In the genomic region with DNA sequence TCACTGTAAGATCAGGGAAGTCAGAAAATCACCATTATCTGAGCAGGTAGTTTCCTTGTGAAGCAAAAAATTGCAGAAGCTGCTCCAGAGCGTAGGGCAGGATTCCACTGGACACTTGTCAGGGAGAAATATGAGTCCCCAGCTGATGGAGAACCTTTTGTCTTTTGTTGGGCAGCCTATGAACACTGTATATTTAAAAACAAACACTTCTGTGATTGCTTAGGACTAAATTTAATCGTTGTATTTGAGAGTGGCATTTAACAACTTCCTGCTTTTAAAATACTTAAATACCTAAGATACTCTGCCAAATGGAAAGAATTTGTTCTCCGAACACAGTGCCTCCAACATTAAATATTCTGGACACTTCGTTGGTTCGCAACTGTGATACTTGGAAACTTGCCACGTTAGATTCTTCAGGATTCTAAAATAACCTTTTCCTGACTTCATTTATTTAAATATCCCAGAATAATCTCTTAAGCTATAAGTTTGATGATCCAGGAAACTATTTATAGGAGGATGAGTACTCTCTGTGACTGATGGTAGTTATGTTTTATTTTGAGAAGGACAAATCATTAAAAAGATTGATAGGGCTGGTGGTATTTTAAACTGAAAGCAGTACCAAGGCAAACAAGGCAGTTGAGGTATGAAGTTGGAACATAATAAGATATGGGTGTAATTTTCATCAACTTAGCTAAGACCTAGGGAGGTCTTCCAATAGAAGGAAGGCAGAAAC, we compare ENCODE assay signal across 9 cellular contexts. TPM values are rescaled to one million over a fixed set of nuclear protein-coding genes. Genes with fewer than 3 reads are reported as not detected.
DNase-seq lines count a peak whose midpoint lies in the region; ATAC-seq, FAIRE-seq and TF ChIP-seq lines count a peak whose summit lies in the region.
"Had no signal": no experiment of that assay in that cellular context is flagged by ENCODE, and none has a peak within 500 bp of the region (broad histone marks: within the 10 kb centered on the region; RNA-seq: fewer than 3 reads in every experiment).

No MANE protein-coding gene starts in this region.

- H3K4me1 ChIP-seq in BLaER1 (peaks cover 59% of the 10 kb centered on the region), IMR-90 (ENCODE audit: control insufficient read depth, insufficient read depth, low read length) (peaks cover 5% of the 10 kb centered on the region), K562 (replicated peaks in 1 of 2; ENCODE audit: control insufficient read depth in 2 of 2, insufficient read depth in 2 of 2, low read length in 2 of 2) (peaks cover 17 to 24% of the 10 kb centered on the region in 2 experiments; a peak in 4 of 5 replicates)

- BruUV-seq in IMR-90 (replicated peaks; lab: Mats Ljungman, UMichigan): no TSS peak
- no TSS peak for BruUV-seq in K562 (replicated peaks; lab: Mats Ljungman, UMichigan)

- H3K4me3 Mint-ChIP-seq in mesothelial cell of epicardium (peak overlapping the region; percentile 33), natural killer cell (no peak overlapping the region)

- H3K36me3 Mint-ChIP-seq in mesothelial cell of epicardium (no peaks in the 10 kb centered on the region), natural killer cell (no peaks in the 10 kb centered on the region)

- TF ChIP-seq EP300 in K562 (IDR thresholded peaks at IDR 0.05; ENCODE audit: low read length): no peak

- no peak for TF ChIP-seq CTCF in IMR-90 (conservative IDR thresholded peaks at IDR 0.05; ENCODE audit: low read depth, low read length)
- TF ChIP-seq CTCF in K562 (IDR thresholded peaks at IDR 0.05 in 2 of 3, conservative IDR thresholded peaks at IDR 0.05 in 1 of 3; ENCODE audit: insufficient read depth in 2 of 3, low read depth in 1 of 3, low read length in 3 of 3): no peak
- TF ChIP-seq CTCF in mesothelial cell of epicardium (IDR thresholded peaks at IDR 0.05; ENCODE audit: unreplicated experiment): no peak
- no peak for TF ChIP-seq CTCF in natural killer cell (IDR thresholded peaks at IDR 0.05)

- POLR2A ChIA-PET in IMR-90 (lab: Charles Lee; ENCODE audit: unreplicated experiment) (no interaction called here), K562 (lab: Yijun Ruan, JAX) (interaction anchor here (1.7 to 3.5 kb wide), 3 partner anchors 11 to 16 kb away, joined by 4 to 24 read pairs (median 5); no protein-coding TSS in a partner anchor)

- 0 out of 2 replicates have a peak overlapping the region, but pooled peaks have one; percentile 17 for H2BK120ac ChIP-seq in IMR-90 (ENCODE audit: low read depth, low read length)

- intact Hi-C loops in IMR-90 (cut with micrococcal nuclease) (no loop called here), K562 (cut with micrococcal nuclease) (no loop called here), sciatic nerve (cut with DNase I) (no loop called here), natural killer cell (cut with micrococcal nuclease) (no loop called here)

- H3K27me3 ChIP-seq in BLaER1 (no peaks in the 10 kb centered on the region), IMR-90 (ENCODE audit: control insufficient read depth, insufficient read depth, low read length) (no peaks in the 10 kb centered on the region), K562 (ENCODE audit: control insufficient read depth in 2 of 2, insufficient read depth in 2 of 2, low read length in 2 of 2) (no peaks in the 10 kb centered on the region)

- peak overlapping the region; percentile 61 for H2BK5ac ChIP-seq in IMR-90 (ENCODE audit: low read depth, low read length, poor library complexity, severe bottlenecking)

- peak; percentile 33 for DNase-seq in IMR-90
- no peak for DNase-seq in K562 (ENCODE audit: extremely low read depth in 1 of 4, low spot score in 3 of 4)
- DNase-seq in mesothelial cell of epicardium (ENCODE audit: low spot score in 2 of 2, unreplicated experiment in 2 of 2): no peak
- DNase-seq in sciatic nerve (ENCODE audit: low spot score): no peak
- no peak for DNase-seq in GF-D8 (lab: John Stamatoyannopoulos, UW)
- no peak for DNase-seq in natural killer cell
- DNase-seq: GOT3 had no signal

- ATAC-seq in IMR-90 (ENCODE audit: low read depth) (no peak), K562 (no peak), sciatic nerve (no peak), HG02938 (IDR thresholded peaks at IDR 0.05; ENCODE audit: unreplicated experiment) (no peak), natural killer cell (no peak)

- H3K27me3 Mint-ChIP-seq in mesothelial cell of epicardium (ENCODE audit: low read depth) (no peaks in the 10 kb centered on the region), natural killer cell (ENCODE audit: low read depth in 2 of 2) (peaks cover 0 to 7% of the 10 kb centered on the region in 2 donors)

- H3K9me3 ChIP-seq in BLaER1 (peaks cover 8% of the 10 kb centered on the region; the same call in 1 of the 2 replicates), IMR-90 (ENCODE audit: control insufficient read depth, insufficient read depth, low read length) (no peaks in the 10 kb centered on the region), K562 (replicated peaks; ENCODE audit: control insufficient read depth, insufficient read depth, low read depth, low read length) (no peaks in the 10 kb centered on the region)

- peaks cover 11% of the 10 kb centered on the region for H3K9me1 ChIP-seq in IMR-90 (ENCODE audit: insufficient read depth, low read length)
- H3K9me1 ChIP-seq in K562 (ENCODE audit: control insufficient read depth, insufficient read depth, low read length): no peaks in the 10 kb centered on the region

- H4K20me1 ChIP-seq in BLaER1 (peaks cover 17% of the 10 kb centered on the region), IMR-90 (ENCODE audit: insufficient read depth, low read length) (peaks cover 23% of the 10 kb centered on the region), K562 (replicated peaks; ENCODE audit: control insufficient read depth, insufficient read depth, low read length) (peaks cover 11% of the 10 kb centered on the region)

- in situ Hi-C loops in IMR-90 (cut with MboI; ENCODE audit: low sequenced_read_pairs): no loop called here
- in situ Hi-C loops in K562 (cut with MboI): no loop called here

- H3K18ac ChIP-seq in IMR-90 (ENCODE audit: low read depth, low read length): peak overlapping the region; percentile 32; the same call in 1 of the 2 replicates

- H4K5ac ChIP-seq in IMR-90 (ENCODE audit: low read depth, low read length): peak overlapping the region; percentile 21; the same call in 1 of the 2 replicates

- no peak overlapping the region; the same call in 1 of the 2 replicates for H2BK20ac ChIP-seq in IMR-90 (ENCODE audit: low read depth, low read length)

- H3K27ac Mint-ChIP-seq in mesothelial cell of epicardium (peak overlapping the region; percentile 80), natural killer cell (peak overlapping the region in 1 of 2 donors; percentile 56)

- no CpG with 5 or more reads among the region's 6 CpGs for WGBS in IMR-90 (ENCODE audit: extremely low coverage in 2 of 2, insufficient read length in 1 of 2), 2 experiments
- WGBS in K562 (ENCODE audit: insufficient coverage, low coverage, missing lambda C conversion rate): 73% methylated on average over 6 of the region's 6 CpGs

- TF ChIP-seq POLR2A in IMR-90 (IDR thresholded peaks at IDR 0.05; ENCODE audit: low read depth, low read length) (no peak), K562 (conservative IDR thresholded peaks at IDR 0.05) (no peak)

- H2AK5ac ChIP-seq in IMR-90 (ENCODE audit: low read depth, low read length): peak overlapping the region; percentile 78; the same call in 1 of the 2 replicates

- peaks cover 15 to 29% of the 10 kb centered on the region in 2 experiments for H3K79me1 ChIP-seq in IMR-90 (ENCODE audit: low read depth in 1 of 2, low read length in 2 of 2)

- peak overlapping the region in 1 of 2 experiments; percentile 40; a peak in 2 of 4 replicates for H4K8ac ChIP-seq in IMR-90 (ENCODE audit: low read depth in 2 of 2, low read length in 2 of 2)

- peak overlapping the region; percentile 33; the same call in 1 of the 2 replicates for H3K4ac ChIP-seq in IMR-90 (ENCODE audit: low read depth, low read length)

- peak overlapping the region; percentile 75; the same call in 1 of the 2 replicates for H3K23ac ChIP-seq in IMR-90 (ENCODE audit: low read depth, low read length)

- H3K36me3 ChIP-seq in BLaER1: peaks cover 8% of the 10 kb centered on the region; the same call in 1 of the 2 replicates
- no peaks in the 10 kb centered on the region for H3K36me3 ChIP-seq in IMR-90 (ENCODE audit: control insufficient read depth, insufficient read depth, low read length)
- H3K36me3 ChIP-seq in K562 (ENCODE audit: control insufficient read depth, insufficient read depth, low read length): peaks cover 8% of the 10 kb centered on the region; the same call in 1 of the 3 replicates

- no peak for TF ChIP-seq RAD21 in IMR-90 (IDR thresholded peaks at IDR 0.05; ENCODE audit: low read length)
- TF ChIP-seq RAD21 in K562 (CRISPR knock-in tag; conservative IDR thresholded peaks at IDR 0.05 in 1 of 2, IDR thresholded peaks at IDR 0.05 in 1 of 2): no peak

- peaks cover 38% of the 10 kb centered on the region for H3K4me1 Mint-ChIP-seq in mesothelial cell of epicardium
- peaks cover 23 to 24% of the 10 kb centered on the region in 2 donors for H3K4me1 Mint-ChIP-seq in natural killer cell

- H3K4me3 ChIP-seq in BLaER1: no peak overlapping the region
- H3K4me3 ChIP-seq in IMR-90 (ENCODE audit: insufficient read depth, low read depth, low read length): no peak overlapping the region
- no peak overlapping the region for H3K4me3 ChIP-seq in K562

- peak overlapping the region; percentile 88 for H3K4me2 ChIP-seq in BLaER1
- H3K4me2 ChIP-seq in IMR-90 (ENCODE audit: low read depth, low read length): peak overlapping the region; percentile 77; the same call in 1 of the 2 replicates
- H3K4me2 ChIP-seq in K562 (ENCODE audit: insufficient read depth, low read length): peak overlapping the region; percentile 38

- dilution Hi-C loops in IMR-90 (cut with HindIII; ENCODE audit: low sequenced_read_pairs, unreplicated experiment): no loop called here

- peak overlapping the region; percentile 66; the same call in 1 of the 3 replicates for H2BK15ac ChIP-seq in IMR-90 (ENCODE audit: low read depth, low read length)

- FAIRE-seq in K562 (lab: Jason Lieb, UNC): no peak

- no peak overlapping the region for H2AK9ac ChIP-seq in IMR-90 (replicated peaks; ENCODE audit: low read depth, low read length, poor library complexity)

- H3K9me3 Mint-ChIP-seq in mesothelial cell of epicardium: no peaks in the 10 kb centered on the region
- H3K9me3 Mint-ChIP-seq in natural killer cell: no peaks in the 10 kb centered on the region

- CTCF ChIA-PET in IMR-90 (lab: Yijun Ruan, JAX) (no interaction called here), K562 (lab: Yijun Ruan, JAX; ENCODE audit: low intra/inter-chr PET ratio) (no interaction called here)

- H3K9ac ChIP-seq in BLaER1 (peak overlapping the region; percentile 15; the same call in 1 of the 2 replicates), IMR-90 (ENCODE audit: low read depth, low read length) (no peak overlapping the region), K562 (ENCODE audit: insufficient read depth in 1 of 2, low read depth in 2 of 2, low read length in 2 of 2) (peak overlapping the region in 1 of 2 experiments; percentile 24; a peak in 1 of 4 replicates)

- H3K27ac ChIP-seq in BLaER1 (peak overlapping the region; percentile 99), IMR-90 (ENCODE audit: insufficient read depth, low read length) (peak overlapping the region; percentile 1; the same call in 1 of the 2 replicates), K562 (ENCODE audit: extremely low read depth, low read depth, low read length) (no peak overlapping the region)

- H3K79me2 ChIP-seq in K562 (ENCODE audit: control insufficient read depth, insufficient read depth, low read length): peaks cover 45% of the 10 kb centered on the region

- H4K91ac ChIP-seq in IMR-90 (ENCODE audit: insufficient read depth, low read depth, low read length): no peak overlapping the region

- peak overlapping the region; percentile 62; the same call in 1 of the 2 replicates for H3K14ac ChIP-seq in IMR-90 (replicated peaks; ENCODE audit: low read depth, low read length)

- H2AFZ ChIP-seq in IMR-90 (replicated peaks; ENCODE audit: low read length, poor library complexity) (no peak overlapping the region), K562 (ENCODE audit: low read depth, low read length) (no peak overlapping the region)

- no peak overlapping the region for H3K56ac ChIP-seq in IMR-90 (ENCODE audit: extremely low read depth, insufficient read depth, low read length)

RNA-seq across cellular contexts. Expression of a gene that starts 2.7 kb away (rescaled TPM):
- total RNA-seq in IMR-90 (2012; rRNA removed) (120 and 192 TPM in 2 replicates), K562 (2014; rRNA removed) (115 and 123 TPM in 2 replicates), K562 (2014; rRNA removed; fragmentation: Illumina TruSeq; extraction: Trizol) (286 and 341 TPM in 2 replicates), K562 (2015; rRNA removed; fragmentation: Illumina TruSeq; extraction: Trizol) (187 and 222 TPM in 2 replicates), K562 (2021) (274 and 277 TPM in 2 replicates), mesothelial cell of epicardium (109 to 111 TPM (median 111 TPM) in 3 replicates), sciatic nerve (65.0 TPM), natural killer cell (10 to 100 TPM; 38.3 to 58.6 (median 43.0) TPM)
- polyA plus RNA-seq in IMR-90 (2012; rRNA removed) (27.6 and 34.9 TPM in 2 replicates), K562 (2011; rRNA removed) (76.7 and 148 TPM in 2 replicates), K562 (2014; fragmentation: Illumina TruSeq; extraction: Trizol) (132 and 161 TPM in 2 replicates), K562 (2014; fragmentation: Nextera tagmentation; extraction: Ambion mirVana) (10 to 100 TPM; 90.3 to 93.0 TPM), K562 (2014; rRNA removed) (118 and 128 TPM in 2 replicates)
- polyA plus RNA-seq in IMR-90 (2012; cell fraction: cytosol; rRNA removed): 7.5 and 8.0 TPM in 2 replicates
- 4.5 and 19.8 TPM in 2 replicates for polyA plus RNA-seq in IMR-90 (2012; cell fraction: nucleus; rRNA removed; ENCODE audit: low replicate concordance)
- 32.9 and 85.4 TPM in 2 replicates for total RNA-seq in K562 (2011; cell fraction: chromatin; rRNA removed; ENCODE audit: low replicate concordance)
- 16.3 and 16.7 TPM in 2 replicates for total RNA-seq in K562 (2011; cell fraction: nucleolus; rRNA removed)
- 26.3 and 29.2 TPM in 2 replicates for total RNA-seq in K562 (2011; cell fraction: nucleoplasm; rRNA removed)
- polyA plus RNA-seq in K562 (2011; cell fraction: cytosol; rRNA removed): 19.8 and 23.2 TPM in 2 replicates
- polyA plus RNA-seq in K562 (2011; cell fraction: nucleus; rRNA removed): 14.9 and 22.1 TPM in 2 replicates
- polyA plus RNA-seq in K562 (2012): 104 and 175 TPM in 2 replicates
- 210 and 254 TPM in 2 replicates for polyA minus RNA-seq in K562 (2011; rRNA and poly(A)+ RNA removed)
- polyA minus RNA-seq in K562 (2011; cell fraction: cytosol; rRNA and poly(A)+ RNA removed): 77.0 and 111 TPM in 2 replicates
- 14.8 and 31.1 TPM in 2 replicates for polyA minus RNA-seq in K562 (2011; cell fraction: nucleus; rRNA and poly(A)+ RNA removed)

RNA-seq across cellular contexts. Expression of a gene that starts 22.8 kb away (rescaled TPM):
- total RNA-seq in IMR-90 (2012; rRNA removed): 4.1 and 7.2 TPM in 2 replicates
- polyA plus RNA-seq in IMR-90 (2012; rRNA removed): 20.4 and 31.8 TPM in 2 replicates
- polyA plus RNA-seq in IMR-90 (2012; cell fraction: cytosol; rRNA removed): 1.2 and 7.7 TPM in 2 replicates
- 0.55 and 6.4 TPM in 2 replicates for polyA plus RNA-seq in IMR-90 (2012; cell fraction: nucleus; rRNA removed; ENCODE audit: low replicate concordance)
- 5.5 and 11.3 TPM in 2 replicates for total RNA-seq in K562 (2011; cell fraction: chromatin; rRNA removed; ENCODE audit: low replicate concordance)
- total RNA-seq in K562 (2011; cell fraction: nucleolus; rRNA removed): 8.7 and 9.8 TPM in 2 replicates
- total RNA-seq in K562 (2011; cell fraction: nucleoplasm; rRNA removed): 9.6 and 10.3 TPM in 2 replicates
- 11.9 and 15.4 TPM in 2 replicates for total RNA-seq in K562 (2014; rRNA removed)
- total RNA-seq in K562 (2014; rRNA removed; fragmentation: Illumina TruSeq; extraction: Trizol): 51.8 and 65.9 TPM in 2 replicates
- total RNA-seq in K562 (2015; rRNA removed; fragmentation: Illumina TruSeq; extraction: Trizol): 43.6 and 45.5 TPM in 2 replicates
- total RNA-seq in K562 (2021): 34.9 and 37.6 TPM in 2 replicates
- 78.7 and 85.1 TPM in 2 replicates for polyA plus RNA-seq in K562 (2011; rRNA removed)
- 43.7 and 46.9 TPM in 2 replicates for polyA plus RNA-seq in K562 (2011; cell fraction: cytosol; rRNA removed)
- 15.9 and 16.3 TPM in 2 replicates for polyA plus RNA-seq in K562 (2011; cell fraction: nucleus; rRNA removed)
- 43.2 and 76.9 TPM in 2 replicates for polyA plus RNA-seq in K562 (2012)
- 58.4 and 69.8 TPM in 2 replicates for polyA plus RNA-seq in K562 (2014; fragmentation: Illumina TruSeq; extraction: Trizol)
- 100 to 1,000 TPM; 144 to 146 TPM for polyA plus RNA-seq in K562 (2014; fragmentation: Nextera tagmentation; extraction: Ambion mirVana)
- 46.6 and 47.2 TPM in 2 replicates for polyA plus RNA-seq in K562 (2014; rRNA removed)
- 27.9 and 30.5 TPM in 2 replicates for polyA minus RNA-seq in K562 (2011; rRNA and poly(A)+ RNA removed)
- 15.1 and 15.7 TPM in 2 replicates for polyA minus RNA-seq in K562 (2011; cell fraction: cytosol; rRNA and poly(A)+ RNA removed)
- polyA minus RNA-seq in K562 (2011; cell fraction: nucleus; rRNA and poly(A)+ RNA removed): 1.6 and 5.8 TPM in 2 replicates
- total RNA-seq in mesothelial cell of epicardium: 18.2 to 19.5 TPM (median 18.7 TPM) in 3 replicates
- 15.0 TPM for total RNA-seq in sciatic nerve
- total RNA-seq in natural killer cell: 10 to 100 TPM; 18.4 to 20.5 (median 20.4) TPM

Comparison
In these comparisons a context has a peak if more than half of its experiments do, and no peak if none do; other contexts are left out.
1. H3K4me2 ChIP-seq: peak in every context shown above with its lines; median percentile 88 in BLaER1; 77 in IMR-90; 38 in K562.